1 cellular context compared by ENCODE assay signal in genomic region chr17:73201215-73202069, GRCh38.
TF ChIP-seq lines count a peak whose summit lies in the region.

No MANE protein-coding gene starts in this region.

TF ChIP-seq in endothelial cell of umbilical vein, 7 proteins besides CTCF, POLR2A, EP300 and RAD21:
- TF ChIP-seq JUN (IDR thresholded peaks at IDR 0.05; ENCODE audit: borderline replicate concordance, insufficient read depth, insufficient read length, low read depth) (peak; percentile 40), MAX (IDR thresholded peaks at IDR 0.05; ENCODE audit: insufficient read depth, insufficient read length) (no peak), GATA2 (IDR thresholded peaks at IDR 0.05; ENCODE audit: insufficient read depth, insufficient read length, low read depth, low read length) (no peak), EZH2 (IDR thresholded peaks at IDR 0.05; ENCODE audit: borderline replicate concordance, low read depth, low read length, severe bottlenecking) (no peak)
